Comparison of ENCODE assay signal across 10 cellular contexts in genomic region chr17:10633738-10634379, GRCh38. TPM values are rescaled to one million over a fixed set of nuclear protein-coding genes. Genes with fewer than 3 reads are reported as not detected.
DNase-seq lines count a peak whose midpoint lies in the region; ATAC-seq, FAIRE-seq and TF ChIP-seq lines count a peak whose summit lies in the region.
"Had no signal": no experiment of that assay in that cellular context is flagged by ENCODE, and none has a peak within 500 bp of the region (broad histone marks: within the 10 kb centered on the region; RNA-seq: fewer than 3 reads in every experiment).

No MANE protein-coding gene starts in this region.

- intact Hi-C loops in GM12878 (cut with micrococcal nuclease; ENCODE audit: unreplicated experiment): loop anchor here (5.0 to 10.0 kb wide), 2 partner anchors 101 to 213 kb away; partner anchors contain the start of gene TMEM220

- CTCF ChIA-PET in GM12878 (lab: Yijun Ruan, JAX): interaction anchor here (0.7 to 10.7 kb wide), 7 partner anchors 12 to 1302 kb away, joined by 3 to 138 read pairs (median 5); no protein-coding TSS in a partner anchor

- peak; percentile 71 for DNase-seq in GM12878 (ENCODE audit: low read depth, low spot score)
- DNase-seq in activated naive CD8-positive, alpha-beta T cell treated with anti-CD3 and anti-CD28 coated beads, Interleukin-2, amount 50 U/mL, for 24 hours: no peak
- no peak for DNase-seq in GM03348 (ENCODE audit: low spot score)
- DNase-seq in osteocyte (ENCODE audit: extremely low spot score, unreplicated experiment): no peak
- DNase-seq: SIG-M5 had no signal

- no peaks in the 10 kb centered on the region for H3K9me3 ChIP-seq in GM12878 (replicated peaks; ENCODE audit: control insufficient read depth, insufficient read depth, low read length)
- H3K9me3 ChIP-seq: thoracic aorta had no signal

- H3K36me3 Mint-ChIP-seq in activated naive CD8-positive, alpha-beta T cell treated with anti-CD3 and anti-CD28 coated beads, Interleukin-2, amount 50 U/mL, for 24 hours (ENCODE audit: low read depth): peaks cover 37% of the 10 kb centered on the region
- peaks cover 9% of the 10 kb centered on the region for H3K36me3 Mint-ChIP-seq in osteocyte (ENCODE audit: unreplicated experiment)

- peak; percentile 93 for ATAC-seq in GM18873 (IDR thresholded peaks at IDR 0.05; ENCODE audit: low FRiP score, unreplicated experiment)
- peak; percentile 96 for ATAC-seq in GM21526 (IDR thresholded peaks at IDR 0.05; ENCODE audit: low FRiP score, unreplicated experiment)
- peak; percentile 95 for ATAC-seq in HG03103 (IDR thresholded peaks at IDR 0.05; ENCODE audit: low read depth, unreplicated experiment)
- peak; percentile 99 for ATAC-seq in GM12878
- no peak for ATAC-seq in activated naive CD8-positive, alpha-beta T cell treated with anti-CD3 and anti-CD28 coated beads, Interleukin-2, amount 50 U/mL, for 24 hours

- SMC1A ChIA-PET in GM12878 (lab: Charles Lee; ENCODE audit: uncharacterized antibody, unreplicated experiment): interaction anchor here (0.7 to 1.5 kb wide), 3 partner anchors 11 to 210 kb away, joined by 3 to 8 read pairs (median 4); no protein-coding TSS in a partner anchor

- no peak for TF ChIP-seq EP300 in GM12878 (IDR thresholded peaks at IDR 0.05; ENCODE audit: borderline replicate concordance in 1 of 2, control insufficient read depth in 1 of 2, low read depth in 2 of 2, low read length in 2 of 2)

- peak overlapping the region; percentile 70 for H3K4me2 ChIP-seq in GM12878 (ENCODE audit: control insufficient read depth, insufficient read depth)

- 2% methylated on average over 15 of the region's 15 CpGs for WGBS in GM12878 (ENCODE audit: insufficient coverage, insufficient replicate concordance, low lambda C conversion rate, missing lambda C conversion rate)

- H3K36me3 ChIP-seq in GM12878 (ENCODE audit: control insufficient read depth in 2 of 2, insufficient read depth in 2 of 2, low read length in 1 of 2): no peaks in the 10 kb centered on the region; a peak in 1 of 4 replicates

- TF ChIP-seq CTCF in GM12878 (IDR thresholded peaks at IDR 0.05 in 2 of 3, conservative IDR thresholded peaks at IDR 0.05 in 1 of 3; ENCODE audit: control insufficient read depth in 2 of 3, extremely low read depth in 1 of 3, insufficient read depth in 1 of 3, low read depth in 3 of 3, low read length in 3 of 3) (no peak), osteocyte (IDR thresholded peaks at IDR 0.05) (no peak)

- TF ChIP-seq POLR2A in GM12878 (IDR thresholded peaks at IDR 0.05; ENCODE audit: low read depth, low read length): no peak

- H3K9ac ChIP-seq in GM12878 (ENCODE audit: control insufficient read depth, insufficient read depth, low read length): no peak overlapping the region

- H3K27ac Mint-ChIP-seq in activated naive CD8-positive, alpha-beta T cell treated with anti-CD3 and anti-CD28 coated beads, Interleukin-2, amount 50 U/mL, for 24 hours: no peak overlapping the region
- no peak overlapping the region for H3K27ac Mint-ChIP-seq in osteocyte (ENCODE audit: unreplicated experiment)

- H3K9me3 Mint-ChIP-seq in activated naive CD8-positive, alpha-beta T cell treated with anti-CD3 and anti-CD28 coated beads, Interleukin-2, amount 50 U/mL, for 24 hours: no peaks in the 10 kb centered on the region
- H3K9me3 Mint-ChIP-seq in osteocyte (ENCODE audit: unreplicated experiment): no peaks in the 10 kb centered on the region

- peaks cover 21% of the 10 kb centered on the region for H3K4me1 ChIP-seq in GM12878 (ENCODE audit: control insufficient read depth, insufficient read depth, low read length)

- H3K27me3 Mint-ChIP-seq in activated naive CD8-positive, alpha-beta T cell treated with anti-CD3 and anti-CD28 coated beads, Interleukin-2, amount 50 U/mL, for 24 hours: no peaks in the 10 kb centered on the region
- no peaks in the 10 kb centered on the region for H3K27me3 Mint-ChIP-seq in osteocyte (ENCODE audit: unreplicated experiment)

- H4K20me1 ChIP-seq in GM12878 (ENCODE audit: control insufficient read depth, insufficient read depth): no peaks in the 10 kb centered on the region

- POLR2A ChIA-PET in GM12878 (lab: Charles Lee): no interaction called here

- no peak overlapping the region for H3K27ac ChIP-seq in GM12878 (ENCODE audit: control insufficient read depth, insufficient read depth)
- H3K27ac ChIP-seq: thoracic aorta had no signal

- H3K27me3 ChIP-seq in GM12878 (replicated peaks in 1 of 2; ENCODE audit: control insufficient read depth in 2 of 2, insufficient read depth in 2 of 2, low read length in 1 of 2): no peaks in the 10 kb centered on the region

- RAD21 ChIA-PET in GM12878 (lab: Charles Lee; ENCODE audit: unreplicated experiment): interaction anchor here (0.9 to 1.4 kb wide), 4 partner anchors 10 to 211 kb away, joined by 3 to 7 read pairs (median 3); no protein-coding TSS in a partner anchor

- no peaks in the 10 kb centered on the region for H3K79me2 ChIP-seq in GM12878 (ENCODE audit: control insufficient read depth, insufficient read depth, low read length)

- H3K4me3 Mint-ChIP-seq in activated naive CD8-positive, alpha-beta T cell treated with anti-CD3 and anti-CD28 coated beads, Interleukin-2, amount 50 U/mL, for 24 hours: no peak overlapping the region
- no peak overlapping the region for H3K4me3 Mint-ChIP-seq in osteocyte (ENCODE audit: unreplicated experiment)

- H3K4me3 ChIP-seq in GM12878: no peak overlapping the region
- H3K4me3 ChIP-seq: thoracic aorta had no signal

- H2AFZ ChIP-seq in GM12878 (ENCODE audit: control insufficient read depth, low read depth, low read length): peak overlapping the region; percentile 25

- no TSS peak for BruUV-seq in GM12878 (replicated peaks; lab: Mats Ljungman, UMichigan)

- no peak for TF ChIP-seq RAD21 in GM12878 (IDR thresholded peaks at IDR 0.05; ENCODE audit: insufficient read depth, low read depth, low read length)

- H3K4me1 Mint-ChIP-seq in activated naive CD8-positive, alpha-beta T cell treated with anti-CD3 and anti-CD28 coated beads, Interleukin-2, amount 50 U/mL, for 24 hours: no peaks in the 10 kb centered on the region
- H3K4me1 Mint-ChIP-seq in osteocyte (ENCODE audit: unreplicated experiment): peaks cover 3% of the 10 kb centered on the region

- peak; percentile 98 for FAIRE-seq in GM12878 (lab: Jason Lieb, UNC)
- FAIRE-seq: islet of Langerhans had no signal

- in situ Hi-C loops in GM12878 (cut with MboI): loop anchor here (25.0 kb wide), 3 partner anchors 503 to 1003 kb away; no protein-coding TSS in a partner anchor

TF ChIP-seq in GM12878, 131 proteins besides CTCF, POLR2A, EP300 and RAD21 (continues in another document):
- TF ChIP-seq CREB1 (IDR thresholded peaks at IDR 0.05; ENCODE audit: low read depth) (0 out of 2 replicates have a peak, but pooled peaks have one; percentile 28), EGR1 (IDR thresholded peaks at IDR 0.05; ENCODE audit: borderline replicate concordance in 1 of 2, low read depth in 2 of 2, low read length in 2 of 2) (peak in 1 of 2 experiments; percentile 75; a peak in 1 of 3 replicates), POU2F2 (IDR thresholded peaks at IDR 0.05; ENCODE audit: borderline replicate concordance, low read depth, low read length) (0 out of 3 replicates have a peak, but pooled peaks have one; percentile 17), HDAC6 (IDR thresholded peaks at IDR 0.05; ENCODE audit: unreplicated experiment) (no peak), LARP7 (IDR thresholded peaks at IDR 0.05) (no peak), MXI1 (IDR thresholded peaks at IDR 0.05; ENCODE audit: low read depth, low read length) (peak; percentile 53; the same call in 1 of the 2 replicates), ZBTB11 (CRISPR knock-in tag; IDR thresholded peaks at IDR 0.05) (no peak), BMI1 (IDR thresholded peaks at IDR 0.05; ENCODE audit: borderline replicate concordance) (no peak), NR2C1 (IDR thresholded peaks at IDR 0.05) (no peak)

RNA-seq across cellular contexts. Expression of gene MYH3, which starts 23.2 kb away (rescaled TPM):
- total RNA-seq in GM12878 (2013; cell fraction: nucleolus; rRNA removed): 5.4 and 8.7 TPM in 2 replicates
- total RNA-seq in GM12878 (2014; rRNA removed) (0.17 and 1.5 TPM in 2 replicates), GM12878 (2014; rRNA removed; fragmentation: Illumina TruSeq; extraction: Trizol) (0.31 and 1.0 TPM in 2 replicates), GM12878 (2021) (1.1 and 1.4 TPM in 2 replicates), osteocyte (2.4 and 3.2 TPM in 2 replicates)
- 0.18 TPM for polyA plus RNA-seq in GM12878 (2011; ENCODE audit: low read depth)
- polyA plus RNA-seq in GM12878 (2011; rRNA removed) (0.98 and 1.2 TPM in 2 replicates), GM12878 (2014; fragmentation: Illumina TruSeq; extraction: Trizol) (0.82 and 1.3 TPM in 2 replicates), GM12878 (2014; fragmentation: Nextera tagmentation; extraction: Ambion mirVana) (under 1 TPM; 0.14 to 0.69 TPM), GM12878 (2014; rRNA removed) (0.36 and 0.53 TPM in 2 replicates), GM12878 (2016; fragmentation: Nextera tagmentation; extraction: Ambion mirVana) (under 1 TPM; 0.72 to 0.96 TPM)
- polyA plus RNA-seq in GM12878 (2011; cell fraction: cytosol; rRNA removed): 0.36 and 0.40 TPM in 2 replicates
- 2.7 and 5.3 TPM in 2 replicates for polyA plus RNA-seq in GM12878 (2011; cell fraction: nucleus; rRNA removed)
- polyA plus RNA-seq in GM12878 (2012): 0.36 and 0.84 TPM in 2 replicates
- 0.41 and 1.6 TPM in 2 replicates for polyA minus RNA-seq in GM12878 (2011; rRNA and poly(A)+ RNA removed)
- not detected in 2 replicates for polyA minus RNA-seq in GM12878 (2011; cell fraction: cytosol; rRNA and poly(A)+ RNA removed)
- polyA minus RNA-seq in GM12878 (2011; cell fraction: nucleus; rRNA and poly(A)+ RNA removed): 0.48 and 3.5 TPM in 2 replicates
